In genomic region chr3:76245622-76246021, GRCh38 we compare ENCODE assay signal across 23 cellular contexts.
"Had no signal": no experiment of that assay in that cellular context is flagged by ENCODE, and none has a peak within 500 bp of the region (broad histone marks: within the 10 kb centered on the region; RNA-seq: fewer than 3 reads in every experiment).

No MANE protein-coding gene starts in this region.

- H3K36me3 Mint-ChIP-seq: T-cell had no signal

- H3K27me3 ChIP-seq: MG63, SJSA1 had no signal

- H3K27me3 Mint-ChIP-seq: T-cell had no signal

- H3K36me3 ChIP-seq: MG63, SJSA1 had no signal

- H3K4me3 Mint-ChIP-seq: T-cell; T-helper 1 cell treated with Interleukin-12 subunit alpha and Interleukin-12 subunit beta and Interleukin-4 antibody, amounts not matched to agents 30 μg/mL and 1 μg/mL, for 36 hours had no signal

- H3K9me3 ChIP-seq: MG63, SJSA1 had no signal

- H3K27ac Mint-ChIP-seq: T-cell; T-helper 1 cell treated with Interleukin-12 subunit alpha and Interleukin-12 subunit beta and Interleukin-4 antibody, amounts not matched to agents 30 μg/mL and 1 μg/mL, for 36 hours had no signal

- H3K4me1 Mint-ChIP-seq: T-cell had no signal

- H3K27ac ChIP-seq: HL-60, RWPE1, SJSA1, SK-N-MC had no signal

- ATAC-seq: Panc1, T-cell had no signal

- DNase-seq: Karpas-422, KG1, MG63, NCI-H1092, NCI-H1105 treated with DMSO at 0.1 percent for 48 hours, NCI-H1417 treated with DMSO at 0.1 percent for 48 hours, NCI-H146, NCI-H187, NCI-H2029 treated with DMSO at 0.1 percent for 48 hours, NCI-H2171 treated with DMSO at 0.1 percent for 48 hours, NCI-H345, NCI-H446 treated with DMSO at 0.1 percent for 48 hours, NCI-H524 treated with DMSO at 0.1 percent for 48 hours, NCI-H69, NCI-H774, SIG-M5, T-cell had no signal

- H3K4me3 ChIP-seq: MG63, SJSA1, SK-N-MC had no signal

- H3K4me1 ChIP-seq: SJSA1 had no signal
